In genomic region chr3:184198509-184198908, GRCh38 we compare ENCODE assay signal across 18 cellular contexts. TPM values are rescaled to one million over a fixed set of nuclear protein-coding genes. Genes with fewer than 3 reads are reported as not detected.
DNase-seq lines count a peak whose midpoint lies in the region; ATAC-seq and TF ChIP-seq lines count a peak whose summit lies in the region.
"Had no signal": no experiment of that assay in that cellular context is flagged by ENCODE, and none has a peak within 500 bp of the region (broad histone marks: within the 10 kb centered on the region; RNA-seq: fewer than 3 reads in every experiment).

No MANE protein-coding gene starts in this region.

- no peaks in the 10 kb centered on the region for H3K36me3 ChIP-seq in GM23338 (ENCODE audit: insufficient read depth)
- H3K36me3 ChIP-seq in prostate gland, result peaks cover 7 to 8% of the 10 kb centered on the region in 2 donors
- no peaks in the 10 kb centered on the region for H3K36me3 ChIP-seq in smooth muscle cell (ENCODE audit: low read depth)

- ATAC-seq in GM23338 (peak; percentile 41), WTC11 (no peak)

- H3K9me2 ChIP-seq in GM23338 (ENCODE audit: insufficient read depth), result no peaks in the 10 kb centered on the region

- H3K4me3 Mint-ChIP-seq in GM23338 (no peak overlapping the region), H9 (no peak overlapping the region), WTC11 (no peak overlapping the region), nephron progenitor cell (no peak overlapping the region)
- H3K4me3 Mint-ChIP-seq: CD4-positive, CD25-positive, alpha-beta regulatory T cell; CD8-positive, alpha-beta memory T cell had no signal

- H3K79me1 ChIP-seq in H9 (ENCODE audit: insufficient read depth, low read depth, low read length, poor library complexity, severe bottlenecking), result no peaks in the 10 kb centered on the region

- peaks cover 7% of the 10 kb centered on the region for H3K27me3 Mint-ChIP-seq in GM23338 (ENCODE audit: insufficient read depth, low read depth, poor library complexity)
- no peaks in the 10 kb centered on the region; the same call in 1 of the 2 replicates for H3K27me3 Mint-ChIP-seq in H9 (ENCODE audit: low read depth)
- H3K27me3 Mint-ChIP-seq in WTC11 (ENCODE audit: low read depth), result no peaks in the 10 kb centered on the region
- peaks cover 12% of the 10 kb centered on the region for H3K27me3 Mint-ChIP-seq in nephron progenitor cell (ENCODE audit: low read depth, poor library complexity)
- H3K27me3 Mint-ChIP-seq: CD4-positive, CD25-positive, alpha-beta regulatory T cell had no signal

- TF ChIP-seq POLR2A in prostate gland (IDR thresholded peaks at IDR 0.05), result no peak

- no peak overlapping the region for H3K56ac ChIP-seq in H9 (ENCODE audit: insufficient read length, low read depth, low read length)

- peak in 1 of 2 experiments; percentile 49; a peak in 2 of 4 replicates for TF ChIP-seq CTCF in GM23338 (conservative IDR thresholded peaks at IDR 0.05; ENCODE audit: low read depth in 2 of 2)
- TF ChIP-seq CTCF in H9 (conservative IDR thresholded peaks at IDR 0.05), result no peak
- no peak for TF ChIP-seq CTCF in WTC11 (IDR thresholded peaks at IDR 0.05)
- TF ChIP-seq CTCF in nephron progenitor cell (IDR thresholded peaks at IDR 0.05), result no peak
- TF ChIP-seq CTCF in prostate gland (IDR thresholded peaks at IDR 0.05), result no peak
- TF ChIP-seq CTCF in smooth muscle cell (IDR thresholded peaks at IDR 0.05; ENCODE audit: borderline replicate concordance, insufficient read depth, poor library complexity, severe bottlenecking), result no peak

- H3K9ac ChIP-seq in H9 (ENCODE audit: extremely low read depth, insufficient read length, low read length) (no peak overlapping the region), smooth muscle cell (ENCODE audit: low read depth) (no peak overlapping the region)
- H3K9ac ChIP-seq: GM23248 had no signal

- no peak overlapping the region for H3K14ac ChIP-seq in H9 (ENCODE audit: insufficient read depth, low read length)

- no peak overlapping the region for H4K91ac ChIP-seq in H9 (ENCODE audit: insufficient read length, low read depth, low read length)

- no peak overlapping the region for H2BK12ac ChIP-seq in H9 (ENCODE audit: insufficient read length, low read depth, low read length)

- H3K9me3 ChIP-seq in H9 (ENCODE audit: control insufficient read depth, low read depth, low read length), result no peaks in the 10 kb centered on the region
- no peaks in the 10 kb centered on the region for H3K9me3 ChIP-seq in prostate gland
- H3K9me3 ChIP-seq in smooth muscle cell (replicated peaks; ENCODE audit: low read depth), result no peaks in the 10 kb centered on the region
- H3K9me3 ChIP-seq: BE2C had no signal

- H3K4me1 ChIP-seq in GM23338 (ENCODE audit: insufficient read depth) (no peaks in the 10 kb centered on the region), H9 (ENCODE audit: insufficient read depth, low read length) (no peaks in the 10 kb centered on the region), prostate gland (replicated peaks) (no peaks in the 10 kb centered on the region), smooth muscle cell (ENCODE audit: low read depth) (no peaks in the 10 kb centered on the region)
- H3K4me1 ChIP-seq: BE2C had no signal

- H3K27ac Mint-ChIP-seq in GM23338 (no peak overlapping the region), H9 (peak overlapping the region in 2 of 3 experiments; percentile 14 to 40; a peak in 1 of 7 replicates), WTC11 (peak overlapping the region; percentile 33; the same call in 1 of the 2 replicates), nephron progenitor cell (peak overlapping the region; percentile 61)
- H3K27ac Mint-ChIP-seq: CD4-positive, CD25-positive, alpha-beta regulatory T cell; CD8-positive, alpha-beta memory T cell had no signal

- no peak overlapping the region for H3K27ac ChIP-seq in GM23338 (ENCODE audit: low read depth)
- no peak overlapping the region for H3K27ac ChIP-seq in H9 (ENCODE audit: insufficient read length, low read depth, low read length)
- no peak overlapping the region for H3K27ac ChIP-seq in prostate gland
- H3K27ac ChIP-seq in smooth muscle cell (ENCODE audit: low read depth), result no peak overlapping the region
- H3K27ac ChIP-seq: GM23248 had no signal

- H2BK20ac ChIP-seq in H9 (ENCODE audit: low read depth, low read length, poor library complexity, severe bottlenecking), result no peak overlapping the region

- H3K4me3 ChIP-seq in GM23338, result no peak overlapping the region
- H3K4me3 ChIP-seq in prostate gland, result no peak overlapping the region
- H3K4me3 ChIP-seq in smooth muscle cell, result no peak overlapping the region
- H3K4me3 ChIP-seq: GM23248 had no signal

- no peaks in the 10 kb centered on the region for H3K79me2 ChIP-seq in GM23338 (replicated peaks; ENCODE audit: insufficient read depth)
- no peaks in the 10 kb centered on the region for H3K79me2 ChIP-seq in H9 (ENCODE audit: insufficient read depth, low read length)
- no peaks in the 10 kb centered on the region for H3K79me2 ChIP-seq in smooth muscle cell (ENCODE audit: low read depth)

- intact Hi-C loops in prostate gland (cut with DNase I), result no loop called here

- no peak overlapping the region for H3T11ph ChIP-seq in H9 (ENCODE audit: low read length)

- no CpG with 5 or more reads among the region's 9 CpGs for WGBS in H9 (ENCODE audit: extremely low coverage, insufficient read length, low lambda C conversion rate)
- WGBS in prostate gland, result 88% methylated on average over 9 of the region's 9 CpGs
- WGBS in smooth muscle cell (ENCODE audit: low lambda C conversion rate), result 88% methylated on average over 9 of the region's 9 CpGs

- H2BK120ac ChIP-seq in H9 (ENCODE audit: low read depth, low read length, poor library complexity, severe bottlenecking), result no peak overlapping the region

- H4K20me1 ChIP-seq in GM23338 (replicated peaks; ENCODE audit: insufficient read depth) (no peaks in the 10 kb centered on the region), H9 (ENCODE audit: control insufficient read depth, insufficient read depth, insufficient read length) (no peaks in the 10 kb centered on the region), smooth muscle cell (ENCODE audit: low read depth) (no peaks in the 10 kb centered on the region)

- no peak overlapping the region for H2BK5ac ChIP-seq in H9 (ENCODE audit: insufficient read length, low read length)

- H3K4me1 Mint-ChIP-seq in GM23338 (no peaks in the 10 kb centered on the region), H9 (peaks cover 0 to 7% of the 10 kb centered on the region in 2 experiments; a peak in 1 of 4 replicates), WTC11 (no peaks in the 10 kb centered on the region), nephron progenitor cell (peaks cover 5% of the 10 kb centered on the region)
- H3K4me1 Mint-ChIP-seq: CD4-positive, CD25-positive, alpha-beta regulatory T cell; CD8-positive, alpha-beta memory T cell had no signal

- no peak overlapping the region for H2AFZ ChIP-seq in GM23338
- no peak overlapping the region for H2AFZ ChIP-seq in H9 (ENCODE audit: low read length)
- no peak overlapping the region for H2AFZ ChIP-seq in smooth muscle cell (ENCODE audit: low read depth)
- H2AFZ ChIP-seq: GM23248 had no signal

- POLR2A ChIA-PET in WTC11 (lab: Charles Lee), result no interaction called here

- DNase-seq in GM23338 (ENCODE audit: low spot score) (no peak), H9 (no peak), WTC11 (ENCODE audit: low spot score) (no peak), nephron progenitor cell (no peak), prostate gland (ENCODE audit: low spot score) (no peak), hippocampal formation (lab: John Stamatoyannopoulos, UW) (no peak), smooth muscle cell (lab: John Stamatoyannopoulos, UW; ENCODE audit: unreplicated experiment) (no peak)
- DNase-seq: ACHN; BE2C; C1 segment of cervical spinal cord; CD4-positive, CD25-positive, alpha-beta regulatory T cell; CD8-positive, alpha-beta memory T cell; COR-L47; DMS 273 treated with DMSO at 0.1 percent for 48 hours; DMS53; GDM1; GM23248 had no signal

- no peak overlapping the region for H3K18ac ChIP-seq in H9 (ENCODE audit: insufficient read length, low read depth, low read length)

- H3F3A ChIP-seq in GM23338 (replicated peaks; ENCODE audit: low read depth), result no peaks in the 10 kb centered on the region
- H3F3A ChIP-seq in smooth muscle cell (ENCODE audit: low read depth), result no peaks in the 10 kb centered on the region

- no peak overlapping the region for H3K23ac ChIP-seq in H9 (ENCODE audit: insufficient read length, low read depth, low read length)

- no peak overlapping the region for H2BK15ac ChIP-seq in H9 (ENCODE audit: low read depth, low read length)

- CTCF ChIA-PET in WTC11 (lab: Charles Lee), result interaction anchor here (0.6 to 1.3 kb wide), 6 partner anchors 12 to 261 kb away, joined by 3 to 8 read pairs (median 4); no protein-coding TSS in a partner anchor

- H2AK5ac ChIP-seq in H9 (ENCODE audit: insufficient read length, low read length), result no peak overlapping the region

- H3K9me3 Mint-ChIP-seq in GM23338, result no peaks in the 10 kb centered on the region
- no peaks in the 10 kb centered on the region for H3K9me3 Mint-ChIP-seq in H9
- no peaks in the 10 kb centered on the region for H3K9me3 Mint-ChIP-seq in WTC11
- H3K9me3 Mint-ChIP-seq in nephron progenitor cell, result no peaks in the 10 kb centered on the region
- H3K9me3 Mint-ChIP-seq: CD8-positive, alpha-beta memory T cell had no signal

- no peak overlapping the region for H4K8ac ChIP-seq in H9 (replicated peaks; ENCODE audit: insufficient read length, low read depth, low read length)

- no peak overlapping the region for H3K4me2 ChIP-seq in GM23338
- no peak overlapping the region for H3K4me2 ChIP-seq in H9 (ENCODE audit: insufficient read depth, insufficient read length, low read length)
- no peak overlapping the region for H3K4me2 ChIP-seq in smooth muscle cell

- no peak overlapping the region for H4K5ac ChIP-seq in H9 (ENCODE audit: insufficient read length, low read depth, low read length)

- H3K4ac ChIP-seq in H9 (ENCODE audit: low read depth, low read length), result no peak overlapping the region

- H3K36me3 Mint-ChIP-seq in GM23338 (ENCODE audit: low read depth) (peaks cover 20% of the 10 kb centered on the region; the same call in 2 of the 3 replicates), H9 (ENCODE audit: insufficient read depth in 1 of 3, low read depth in 3 of 3) (peaks cover 5 to 24% (median 11%) of the 10 kb centered on the region in 3 experiments), WTC11 (peaks cover 10% of the 10 kb centered on the region), nephron progenitor cell (ENCODE audit: low read depth) (peaks cover 9% of the 10 kb centered on the region)

- H3K27me3 ChIP-seq in GM23338 (ENCODE audit: insufficient read depth) (no peaks in the 10 kb centered on the region), H9 (ENCODE audit: insufficient read depth, low read length) (no peaks in the 10 kb centered on the region), prostate gland (replicated peaks; ENCODE audit: insufficient read depth) (no peaks in the 10 kb centered on the region), smooth muscle cell (ENCODE audit: low read depth) (no peaks in the 10 kb centered on the region)
- H3K27me3 ChIP-seq: BE2C had no signal

- no peaks in the 10 kb centered on the region for H3K23me2 ChIP-seq in H9 (ENCODE audit: insufficient read length, low read depth, low read length, poor library complexity, severe bottlenecking)

RNA-seq across cellular contexts. Expression of gene ABCF3, which starts 12.5 kb away (rescaled TPM):
- 48.9 and 60.4 TPM in 2 replicates for total RNA-seq in GM23338 (2014; rRNA removed; shearing (Covaris generic))
- polyA plus RNA-seq in GM23338 (2016; fragmentation: Nextera tagmentation; extraction: Ambion mirVana) (32.7 and 33.4 TPM in 2 replicates), smooth muscle cell (46.3 and 69.1 TPM in 2 replicates)
- total RNA-seq in H9 (2021) (56.1 and 58.4 TPM in 2 replicates), WTC11 (2021) (49.7 to 63.6 TPM (median 50.0 TPM) in 3 replicates), prostate gland (100 to 1,000 TPM in 1 of 2 donors, 10 to 100 TPM in 1; 62.9 to 103 TPM), smooth muscle cell (34.6 and 40.4 TPM in 2 replicates)

RNA-seq across cellular contexts. Expression of gene AP2M1, which starts 23.9 kb away (rescaled TPM):
- 269 and 305 TPM in 2 replicates for total RNA-seq in GM23338 (2014; rRNA removed; shearing (Covaris generic))
- 190 and 215 TPM in 2 replicates for polyA plus RNA-seq in GM23338 (2016; fragmentation: Nextera tagmentation; extraction: Ambion mirVana)
- 443 and 459 TPM in 2 replicates for total RNA-seq in H9 (2021)
- 370 to 399 TPM (median 383 TPM) in 3 replicates for total RNA-seq in WTC11 (2021)
- total RNA-seq in prostate gland, result 100 to 1,000 TPM; 183 to 307 TPM
- 444 and 464 TPM in 2 replicates for total RNA-seq in smooth muscle cell
- polyA plus RNA-seq in smooth muscle cell, result 772 and 784 TPM in 2 replicates

RNA-seq across cellular contexts. Expression of gene VWA5B2, which starts 30.9 kb away (rescaled TPM):
- 0.66 TPM in 1 of 2 replicates, not detected in the other for total RNA-seq in GM23338 (2014; rRNA removed; shearing (Covaris generic))
- polyA plus RNA-seq in GM23338 (2016; fragmentation: Nextera tagmentation; extraction: Ambion mirVana), result not detected in 2 replicates
- 2.7 TPM in 2 replicates for total RNA-seq in H9 (2021)
- total RNA-seq in WTC11 (2021), result 0.44 to 0.57 TPM (median 0.55 TPM) in 3 replicates
- 1 to 10 TPM in 1 of 2 donors, under 1 TPM in 1; 0.46 to 7.8 TPM for total RNA-seq in prostate gland
- total RNA-seq in smooth muscle cell, result not detected in 2 replicates
- 0.70 TPM in 1 of 2 replicates, not detected in the other for polyA plus RNA-seq in smooth muscle cell
- total RNA-seq: CD4-positive, CD25-positive, alpha-beta regulatory T cell; Daoy; GM23248 had no signal
- polyA plus RNA-seq: CD8-positive, alpha-beta memory T cell; GM23248 had no signal

RNA-seq across cellular contexts. Expression of gene DVL3, which starts 43.3 kb away (rescaled TPM):
- total RNA-seq in GM23338 (2014; rRNA removed; shearing (Covaris generic)), result 50.2 and 55.5 TPM in 2 replicates
- polyA plus RNA-seq in GM23338 (2016; fragmentation: Nextera tagmentation; extraction: Ambion mirVana) (25.6 and 33.5 TPM in 2 replicates), smooth muscle cell (87.7 and 122 TPM in 2 replicates)
- total RNA-seq in H9 (2021) (64.7 and 69.7 TPM in 2 replicates), WTC11 (2021) (64.5 to 76.2 TPM (median 66.5 TPM) in 3 replicates), prostate gland (10 to 100 TPM; 61.7 to 95.1 TPM), smooth muscle cell (40.2 and 42.5 TPM in 2 replicates)

RNA-seq across cellular contexts. Expression of gene ALG3, which starts 50.3 kb away (rescaled TPM):
- total RNA-seq in GM23338 (2014; rRNA removed; shearing (Covaris generic)), result 107 and 109 TPM in 2 replicates
- 76.9 and 87.9 TPM in 2 replicates for polyA plus RNA-seq in GM23338 (2016; fragmentation: Nextera tagmentation; extraction: Ambion mirVana)
- 54.1 and 62.2 TPM in 2 replicates for total RNA-seq in H9 (2021)
- 57.3 to 60.0 TPM (median 58.7 TPM) in 3 replicates for total RNA-seq in WTC11 (2021)
- total RNA-seq in prostate gland, result 10 to 100 TPM; 78.4 to 79.4 TPM
- total RNA-seq in smooth muscle cell, result 48.8 and 95.2 TPM in 2 replicates
- 91.2 and 96.7 TPM in 2 replicates for polyA plus RNA-seq in smooth muscle cell
